11 cellular contexts compared by ENCODE assay signal in the genomic region with DNA sequence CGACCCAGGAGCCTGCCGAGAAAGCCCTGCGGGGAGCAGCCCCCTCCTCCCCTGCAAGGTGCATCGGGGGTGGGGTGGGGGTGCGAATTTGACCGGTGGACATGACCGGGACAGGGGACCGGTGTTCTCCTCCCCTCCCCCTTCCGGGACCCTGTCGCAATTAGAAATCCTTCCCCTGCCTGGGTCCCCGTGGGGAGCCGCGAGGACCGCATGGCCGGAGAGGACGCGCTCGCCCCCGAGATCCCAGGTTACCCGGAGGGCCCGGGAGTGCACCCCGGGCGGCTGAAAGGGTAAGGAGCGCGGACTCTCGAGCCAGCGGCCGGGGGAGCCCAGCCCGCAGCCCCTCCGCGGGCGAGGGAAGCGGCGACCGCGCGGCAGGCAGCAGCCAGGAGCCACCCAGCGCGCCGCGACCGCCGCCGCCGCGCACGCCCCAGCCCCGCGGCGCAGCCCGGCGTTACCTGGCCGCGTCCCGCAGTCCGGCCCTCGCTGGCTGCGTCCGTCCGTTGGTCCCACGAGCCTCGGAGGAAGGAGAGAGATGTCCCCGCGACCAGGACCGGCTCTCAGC. TPM values are rescaled to one million over a fixed set of nuclear protein-coding genes. Genes with fewer than 3 reads are reported as not detected.
DNase-seq lines count a peak whose midpoint lies in the region; ATAC-seq and TF ChIP-seq lines count a peak whose summit lies in the region.
"Had no signal": no experiment of that assay in that cellular context is flagged by ENCODE, and none has a peak within 500 bp of the region (broad histone marks: within the 10 kb centered on the region; RNA-seq: fewer than 3 reads in every experiment).

No MANE protein-coding gene starts in this region.

- peak overlapping the region in 11 of 12 donors; percentile 17 to 51 (median 43) for H3K4me3 ChIP-seq in heart left ventricle
- H3K4me3 ChIP-seq in lower leg skin (ENCODE audit: low read depth, poor library complexity, severe bottlenecking), result peak overlapping the region; percentile 8
- peak overlapping the region; percentile 32 to 50 for H3K4me3 ChIP-seq in aorta (ENCODE audit: low read length in 2 of 2)

- peak overlapping the region; percentile 90 to 95 (median 92) for H3K4me3 Mint-ChIP-seq in brain
- H3K4me3 Mint-ChIP-seq in activated T-helper 2 cell treated with anti-CD3 and anti-CD28 coated beads, Interferon-gamma antibody, Interleukin-2, Interleukin-4, amounts not matched to agents 10 μg/mL and 5 μg/mL and 100 μg/mL, durations not matched to agents 14 hours and 24 hours and 36 hours (ENCODE audit: low read depth), result no peak overlapping the region

- ATAC-seq in heart left ventricle (peak in 1 of 4 donors; percentile 36), Right ventricle myocardium superior (ENCODE audit: poor library complexity) (no peak), aorta (ENCODE audit: low FRiP score) (peak; percentile 53)

- no peak for TF ChIP-seq CTCF in heart left ventricle (IDR thresholded peaks at IDR 0.05)
- peak in 1 of 2 experiments; percentile 28 for TF ChIP-seq CTCF in brain (conservative IDR thresholded peaks at IDR 0.05)
- no peak for TF ChIP-seq CTCF in lower leg skin (IDR thresholded peaks at IDR 0.05)

- H3K27me3 ChIP-seq in heart left ventricle (peaks cover 13 to 69% (median 36%) of the 10 kb centered on the region in 9 donors), aorta (ENCODE audit: control insufficient read depth in 1 of 2, insufficient read depth in 2 of 2, low read length in 1 of 2) (no peaks in the 10 kb centered on the region)

- H3K4me1 Mint-ChIP-seq in brain, result peaks cover 38% of the 10 kb centered on the region
- H3K4me1 Mint-ChIP-seq in activated T-helper 2 cell treated with anti-CD3 and anti-CD28 coated beads, Interferon-gamma antibody, Interleukin-2, Interleukin-4, amounts not matched to agents 10 μg/mL and 5 μg/mL and 100 μg/mL, durations not matched to agents 14 hours and 24 hours and 36 hours (ENCODE audit: low read depth), result no peaks in the 10 kb centered on the region

- TF ChIP-seq POLR2A in heart left ventricle (IDR thresholded peaks at IDR 0.05) (no peak), lower leg skin (IDR thresholded peaks at IDR 0.05) (no peak)

- intact Hi-C loops in heart left ventricle (cut with DNase I), result no loop called here
- intact Hi-C loops in Right ventricle myocardium superior (cut with DNase I), result no loop called here
- intact Hi-C loops in lower leg skin (cut with DNase I; ENCODE audit: low total_unique reads), result no loop called here
- intact Hi-C loops in aorta (cut with DNase I), result loop anchor here in 1 of 2 donors (10.0 kb wide), 1 partner anchor 350 kb away; no protein-coding TSS in a partner anchor
- intact Hi-C loops in activated T-helper 2 cell treated with anti-CD3 and anti-CD28 coated beads, Interferon-gamma antibody, Interleukin-2, Interleukin-4, amounts not matched to agents 10 μg/mL and 5 μg/mL and 100 μg/mL, durations not matched to agents 14 hours and 24 hours and 36 hours (cut with micrococcal nuclease), result no loop called here

- H3K36me3 Mint-ChIP-seq in brain, result no peaks in the 10 kb centered on the region
- no peaks in the 10 kb centered on the region for H3K36me3 Mint-ChIP-seq in activated T-helper 2 cell treated with anti-CD3 and anti-CD28 coated beads, Interferon-gamma antibody, Interleukin-2, Interleukin-4, amounts not matched to agents 10 μg/mL and 5 μg/mL and 100 μg/mL, durations not matched to agents 14 hours and 24 hours and 36 hours (ENCODE audit: low read depth)

- peak overlapping the region; percentile 69 to 93 (median 83) for H3K27ac Mint-ChIP-seq in brain
- no peak overlapping the region for H3K27ac Mint-ChIP-seq in activated T-helper 2 cell treated with anti-CD3 and anti-CD28 coated beads, Interferon-gamma antibody, Interleukin-2, Interleukin-4, amounts not matched to agents 10 μg/mL and 5 μg/mL and 100 μg/mL, durations not matched to agents 14 hours and 24 hours and 36 hours

- H3K27ac ChIP-seq in heart left ventricle (no peak overlapping the region), aorta (ENCODE audit: low read depth in 1 of 2, low read length in 2 of 2) (no peak overlapping the region)

- peaks cover 16% of the 10 kb centered on the region for H3K27me3 Mint-ChIP-seq in brain
- peaks cover 20% of the 10 kb centered on the region for H3K27me3 Mint-ChIP-seq in activated T-helper 2 cell treated with anti-CD3 and anti-CD28 coated beads, Interferon-gamma antibody, Interleukin-2, Interleukin-4, amounts not matched to agents 10 μg/mL and 5 μg/mL and 100 μg/mL, durations not matched to agents 14 hours and 24 hours and 36 hours (ENCODE audit: low read depth)

- H3K4me1 ChIP-seq in heart left ventricle, result peaks cover 0 to 20% (median 0%) of the 10 kb centered on the region in 12 donors
- H3K4me1 ChIP-seq in aorta (ENCODE audit: control insufficient read depth in 1 of 2, insufficient read depth in 2 of 2, low read length in 2 of 2), result no peaks in the 10 kb centered on the region

- H3K36me3 ChIP-seq in heart left ventricle, result no peaks in the 10 kb centered on the region
- no peaks in the 10 kb centered on the region for H3K36me3 ChIP-seq in aorta (ENCODE audit: control insufficient read depth in 1 of 2, insufficient read depth in 2 of 2, low read length in 1 of 2)

- peak in 1 of 5 donors; percentile 51 for DNase-seq in heart left ventricle
- no peak for DNase-seq in Right ventricle myocardium superior
- DNase-seq in lower leg skin (ENCODE audit: low spot score in 2 of 2), result no peak
- peak; percentile 42 to 67 for DNase-seq in aorta
- no peak for DNase-seq in NCI-H187 (lab: John Stamatoyannopoulos, UW)
- no peak for DNase-seq in activated T-helper 2 cell treated with anti-CD3 and anti-CD28 coated beads, Interferon-gamma antibody, Interleukin-2, Interleukin-4, amounts not matched to agents 10 μg/mL and 5 μg/mL and 100 μg/mL, durations not matched to agents 14 hours and 24 hours and 36 hours (ENCODE audit: low spot score)
- no peak for DNase-seq in NCI-H1694 treated with DMSO at 0.1 percent for 48 hours (lab: John Stamatoyannopoulos, UW)
- DNase-seq: activated gamma-delta T cell treated with Interleukin-2 at 50 U/mL for 16 hours; NCI-H774; stimulated activated naive CD4-positive, alpha-beta T cell had no signal

- H3K9me3 ChIP-seq in heart left ventricle (no peaks in the 10 kb centered on the region), aorta (ENCODE audit: control insufficient read depth, low read length) (no peaks in the 10 kb centered on the region)

- H3K9me3 Mint-ChIP-seq in brain, result peaks cover 0 to 4% (median 0%) of the 10 kb centered on the region in 5 experiments
- H3K9me3 Mint-ChIP-seq in activated T-helper 2 cell treated with anti-CD3 and anti-CD28 coated beads, Interferon-gamma antibody, Interleukin-2, Interleukin-4, amounts not matched to agents 10 μg/mL and 5 μg/mL and 100 μg/mL, durations not matched to agents 14 hours and 24 hours and 36 hours, result no peaks in the 10 kb centered on the region

- 1 to 2% (median 1%) methylated on average over 34 to 65 of the region's 65 CpGs for WGBS in heart left ventricle, 4 donors
- WGBS in lower leg skin, 2 donors, result 1% methylated on average over 30 to 60 of the region's 65 CpGs
- 0% methylated on average over 32 to 65 of the region's 65 CpGs for WGBS in aorta, 2 donors

RNA-seq across cellular contexts. Expression of a gene that starts 0.5 kb away (rescaled TPM):
- total RNA-seq in heart left ventricle (1 to 10 TPM in 4 of 9 donors, under 1 TPM in 4, not detected in 1; 0.12 to 5.5 (median 1.0) TPM), Right ventricle myocardium superior (0.08 TPM), lower leg skin (1 to 10 TPM in 2 of 4 donors, under 1 TPM in 2; 0.34 to 1.3 (median 0.82) TPM), aorta (1 to 10 TPM; 6.2 to 6.6 TPM)
- polyA plus RNA-seq in heart left ventricle (under 1 TPM; 0.10 to 0.11 TPM), brain (ENCODE audit: insufficient read depth, low read depth, low replicate concordance) (8.0 TPM), aorta (1 to 10 TPM in 1 of 2 donors, under 1 TPM in 1; 0.75 to 1.1 TPM)
- total RNA-seq in activated T-helper 2 cell treated with anti-CD3 and anti-CD28 coated beads, Interferon-gamma antibody, Interleukin-2, Interleukin-4, amounts not matched to agents 10 μg/mL and 5 μg/mL and 100 μg/mL, durations not matched to agents 14 hours and 24 hours and 36 hours, result not detected in 2 replicates

Comparison
In these comparisons a context has a peak if more than half of its experiments do, and no peak if none do; other contexts are left out.
1. DNase-seq: peak in aorta (2 of 2); none in Right ventricle myocardium superior (single experiment), lower leg skin (0 of 2), NCI-H187 (0 of 2), activated T-helper 2 cell treated with anti-CD3 and anti-CD28 coated beads, Interferon-gamma antibody, Interleukin-2, Interleukin-4, amounts not matched to agents 10 μg/mL and 5 μg/mL and 100 μg/mL, durations not matched to agents 14 hours and 24 hours and 36 hours (single experiment) and NCI-H1694 treated with DMSO at 0.1 percent for 48 hours (single experiment).
2. Peak in every context shown above with its lines, with median percentiles within 50 percentile points of each other: H3K4me3 ChIP-seq.